Comparison of ENCODE assay signal across 14 cellular contexts in genomic region chr1:66302810-66303209, GRCh38.
A peak's percentile ranks its signal among the peaks of the same experiment; 100 is the strongest.
DNase-seq lines count a peak whose midpoint lies in the region; FAIRE-seq and TF ChIP-seq lines count a peak whose summit lies in the region.
"Had no signal": no experiment of that assay in that cellular context is flagged by ENCODE, and none has a peak within 500 bp of the region (broad histone marks: within the 10 kb centered on the region; RNA-seq: fewer than 3 reads in every experiment).

No MANE protein-coding gene starts in this region.

- H3K9me3 ChIP-seq in small intestine (ENCODE audit: control insufficient read depth, low read depth): no peaks in the 10 kb centered on the region

- H3K36me3 Mint-ChIP-seq in activated CD4-positive, alpha-beta memory T cell treated with anti-CD3 and anti-CD28 coated beads, Interleukin-2, amount 10 ng/mL, durations not matched to agents 7 days and 5 days (ENCODE audit: low read depth): peaks cover 2% of the 10 kb centered on the region
- H3K36me3 Mint-ChIP-seq in activated CD4-positive, alpha-beta memory T cell treated with anti-CD3 and anti-CD28 coated beads for 36 hours: no peaks in the 10 kb centered on the region
- H3K36me3 Mint-ChIP-seq in nephron progenitor cell (ENCODE audit: low read depth): no peaks in the 10 kb centered on the region
- H3K36me3 Mint-ChIP-seq: mesothelial cell of epicardium had no signal

- peaks cover 3% of the 10 kb centered on the region for H3K9me3 Mint-ChIP-seq in activated CD4-positive, alpha-beta memory T cell treated with anti-CD3 and anti-CD28 coated beads, Interleukin-2, amount 10 ng/mL, durations not matched to agents 7 days and 5 days
- H3K9me3 Mint-ChIP-seq in activated CD4-positive, alpha-beta memory T cell treated with anti-CD3 and anti-CD28 coated beads for 36 hours: no peaks in the 10 kb centered on the region
- H3K9me3 Mint-ChIP-seq in nephron progenitor cell: no peaks in the 10 kb centered on the region

- DNase-seq in activated CD4-positive, alpha-beta memory T cell treated with anti-CD3 and anti-CD28 coated beads, Interleukin-2, amount 10 ng/mL, durations not matched to agents 7 days and 5 days: no peak
- no peak for DNase-seq in activated CD4-positive, alpha-beta memory T cell treated with anti-CD3 and anti-CD28 coated beads for 36 hours
- DNase-seq in NCI-H226 (peak; percentile 79), small intestine (peak; percentile 24), midbrain (lab: John Stamatoyannopoulos, UW) (no peak), NCI-H187 (lab: John Stamatoyannopoulos, UW) (no peak), nephron progenitor cell (no peak)
- DNase-seq in central memory CD4-positive, alpha-beta T cell: peak; percentile 42
- DNase-seq: activated CD4-positive, alpha-beta T cell treated with anti-CD3 and anti-CD28 coated beads for 36 hours; NCI-H2227 treated with DMSO at 0.1 percent for 48 hours; trophoblast cell had no signal

- intact Hi-C loops in activated CD4-positive, alpha-beta memory T cell treated with anti-CD3 and anti-CD28 coated beads for 36 hours (cut with micrococcal nuclease): no loop called here

- no peak overlapping the region for H3K4me3 Mint-ChIP-seq in activated CD4-positive, alpha-beta memory T cell treated with anti-CD3 and anti-CD28 coated beads, Interleukin-2, amount 10 ng/mL, durations not matched to agents 7 days and 5 days
- no peak overlapping the region for H3K4me3 Mint-ChIP-seq in activated CD4-positive, alpha-beta memory T cell treated with anti-CD3 and anti-CD28 coated beads for 36 hours
- no peak overlapping the region for H3K4me3 Mint-ChIP-seq in nephron progenitor cell
- H3K4me3 Mint-ChIP-seq: activated CD4-positive, alpha-beta T cell treated with anti-CD3 and anti-CD28 coated beads for 36 hours; mesothelial cell of epicardium had no signal

- CTCF ChIA-PET in activated CD4-positive, alpha-beta memory T cell treated with anti-CD3 and anti-CD28 coated beads, Interleukin-2, amount 10 ng/mL, durations not matched to agents 7 days and 5 days (lab: Charles Lee): interaction anchor here (0.9 to 1.7 kb wide), 6 partner anchors 16 to 143 kb away, joined by 3 to 7 read pairs (median 4); no protein-coding TSS in a partner anchor
- CTCF ChIA-PET in activated CD4-positive, alpha-beta memory T cell treated with anti-CD3 and anti-CD28 coated beads for 36 hours (lab: Charles Lee): interaction anchor here (1.0 to 2.1 kb wide), 2 partner anchors 29 to 60 kb away, joined by 4 to 12 read pairs; no protein-coding TSS in a partner anchor

- peaks cover 39% of the 10 kb centered on the region for H3K4me1 Mint-ChIP-seq in activated CD4-positive, alpha-beta memory T cell treated with anti-CD3 and anti-CD28 coated beads, Interleukin-2, amount 10 ng/mL, durations not matched to agents 7 days and 5 days
- peaks cover 38% of the 10 kb centered on the region for H3K4me1 Mint-ChIP-seq in activated CD4-positive, alpha-beta memory T cell treated with anti-CD3 and anti-CD28 coated beads for 36 hours (ENCODE audit: low read depth)
- no peaks in the 10 kb centered on the region for H3K4me1 Mint-ChIP-seq in nephron progenitor cell

- H3K27me3 ChIP-seq in small intestine (ENCODE audit: control insufficient read depth in 2 of 2, insufficient read depth in 2 of 2, low read length in 2 of 2): no peaks in the 10 kb centered on the region

- H3K4me1 ChIP-seq in small intestine (ENCODE audit: control insufficient read depth in 2 of 2, insufficient read depth in 1 of 2, low read depth in 1 of 2, low read length in 1 of 2): peaks cover 0 to 11% of the 10 kb centered on the region in 2 donors
- H3K4me1 ChIP-seq: parathyroid adenoma had no signal

- no peak for FAIRE-seq in small intestine (lab: Jason Lieb, UNC)
- FAIRE-seq: H54 had no signal

- peak overlapping the region; percentile 49 for H3K27ac Mint-ChIP-seq in activated CD4-positive, alpha-beta memory T cell treated with anti-CD3 and anti-CD28 coated beads, Interleukin-2, amount 10 ng/mL, durations not matched to agents 7 days and 5 days
- no peak overlapping the region for H3K27ac Mint-ChIP-seq in activated CD4-positive, alpha-beta memory T cell treated with anti-CD3 and anti-CD28 coated beads for 36 hours
- no peak overlapping the region for H3K27ac Mint-ChIP-seq in nephron progenitor cell
- H3K27ac Mint-ChIP-seq: activated CD4-positive, alpha-beta T cell treated with anti-CD3 and anti-CD28 coated beads for 36 hours; mesothelial cell of epicardium had no signal

- H3K27me3 Mint-ChIP-seq in activated CD4-positive, alpha-beta memory T cell treated with anti-CD3 and anti-CD28 coated beads, Interleukin-2, amount 10 ng/mL, durations not matched to agents 7 days and 5 days: no peaks in the 10 kb centered on the region
- H3K27me3 Mint-ChIP-seq in activated CD4-positive, alpha-beta memory T cell treated with anti-CD3 and anti-CD28 coated beads for 36 hours: no peaks in the 10 kb centered on the region
- H3K27me3 Mint-ChIP-seq in nephron progenitor cell (ENCODE audit: low read depth, poor library complexity): no peaks in the 10 kb centered on the region
- H3K27me3 Mint-ChIP-seq: activated CD4-positive, alpha-beta T cell treated with anti-CD3 and anti-CD28 coated beads for 36 hours had no signal

- H3K27ac ChIP-seq in small intestine (ENCODE audit: low read depth in 1 of 2, low read length in 1 of 2): no peak overlapping the region
- H3K27ac ChIP-seq: parathyroid adenoma had no signal

- H3K4me3 ChIP-seq in small intestine (ENCODE audit: low read depth in 1 of 2, low read length in 2 of 2): no peak overlapping the region

- POLR2A ChIA-PET in activated CD4-positive, alpha-beta memory T cell treated with anti-CD3 and anti-CD28 coated beads, Interleukin-2, amount 10 ng/mL, durations not matched to agents 7 days and 5 days (lab: Charles Lee): interaction anchor here (2.4 to 5.9 kb wide), 4 partner anchors 12 to 48 kb away, joined by 7 to 67 read pairs (median 23); no protein-coding TSS in a partner anchor
- POLR2A ChIA-PET in activated CD4-positive, alpha-beta memory T cell treated with anti-CD3 and anti-CD28 coated beads for 36 hours (lab: Charles Lee): interaction anchor here (0.7 to 1.5 kb wide), 3 partner anchors 11 to 29 kb away, joined by 3 to 4 read pairs (median 3); no protein-coding TSS in a partner anchor

- no peak for TF ChIP-seq CTCF in nephron progenitor cell (IDR thresholded peaks at IDR 0.05)

- no peaks in the 10 kb centered on the region for H3K36me3 ChIP-seq in small intestine (ENCODE audit: control insufficient read depth in 2 of 2, insufficient read depth in 2 of 2, low read length in 2 of 2)

- 68 to 85% (median 69%) methylated on average over 1 of the region's 1 CpG for WGBS in small intestine, 3 donors

Comparison
In these comparisons a context has a peak if more than half of its experiments do, and no peak if none do; other contexts are left out.
1. DNase-seq: peak in NCI-H226 (single experiment), central memory CD4-positive, alpha-beta T cell (single experiment) and small intestine (single experiment); none in activated CD4-positive, alpha-beta memory T cell treated with anti-CD3 and anti-CD28 coated beads, Interleukin-2, amount 10 ng/mL, durations not matched to agents 7 days and 5 days (single experiment), activated CD4-positive, alpha-beta memory T cell treated with anti-CD3 and anti-CD28 coated beads for 36 hours (single experiment), midbrain (single experiment), NCI-H187 (0 of 2) and nephron progenitor cell (single experiment).